ENCODE assay signal across 9 cellular contexts in the genomic region with DNA sequence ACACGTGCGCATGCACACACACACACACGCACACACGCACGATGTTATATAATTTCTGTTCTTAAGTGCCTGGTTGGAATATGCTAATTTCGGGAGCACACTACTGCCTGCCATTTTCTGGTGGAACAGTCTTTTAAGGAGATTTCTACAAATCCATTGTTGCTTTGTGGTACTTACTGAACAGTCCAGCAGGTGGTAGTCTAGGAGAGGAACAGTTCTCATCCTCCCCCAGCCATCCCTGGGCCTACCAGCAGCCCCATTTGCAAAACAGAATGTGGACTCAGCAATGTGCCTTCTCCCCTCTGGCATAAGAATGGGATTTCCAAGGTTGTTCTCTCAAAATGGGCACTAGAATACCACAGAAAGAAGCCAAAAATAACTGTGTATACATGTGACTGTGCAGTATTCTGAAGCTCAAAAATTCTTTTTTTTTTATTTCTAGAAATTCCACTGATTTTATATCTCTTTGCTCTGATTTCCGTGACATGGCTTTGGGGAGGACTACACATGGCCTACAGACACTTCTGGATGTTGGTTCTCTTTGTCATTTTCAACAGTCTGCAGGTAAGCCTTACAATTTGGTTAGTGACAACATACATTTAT.
DNase-seq lines count a peak whose midpoint lies in the region; ATAC-seq and TF ChIP-seq lines count a peak whose summit lies in the region.
"Had no signal": no experiment of that assay in that cellular context is flagged by ENCODE, and none has a peak within 500 bp of the region (broad histone marks: within the 10 kb centered on the region; RNA-seq: fewer than 3 reads in every experiment).

No MANE protein-coding gene starts in this region.

- no peaks in the 10 kb centered on the region for H3K4me1 Mint-ChIP-seq in activated naive CD8-positive, alpha-beta T cell treated with anti-CD3 and anti-CD28 coated beads, Interleukin-2, amount 50 U/mL, for 24 hours

- DNase-seq in H7 (peak; percentile 40), LNCaP clone FGC (ENCODE audit: low read depth) (peak; percentile 53), SHP77 (lab: John Stamatoyannopoulos, UW) (peak; percentile 52 to 67), cardiac septum (ENCODE audit: low spot score) (peak; percentile 82), posterior vena cava (ENCODE audit: low spot score) (peak; percentile 85), NCI-H1048 (lab: John Stamatoyannopoulos, UW) (no peak)
- peak; percentile 67 for DNase-seq in activated naive CD8-positive, alpha-beta T cell treated with anti-CD3 and anti-CD28 coated beads, Interleukin-2, amount 50 U/mL, for 24 hours

- peak; percentile 73 for TF ChIP-seq CTCF in GM12872 (IDR thresholded peaks at IDR 0.05; ENCODE audit: insufficient read depth, low read depth, low read length)
- TF ChIP-seq CTCF in LNCaP clone FGC (IDR thresholded peaks at IDR 0.05; ENCODE audit: control insufficient read depth, extremely low read depth, insufficient read depth) = peak; percentile 76

- peak; percentile 97 for ATAC-seq in activated naive CD8-positive, alpha-beta T cell treated with anti-CD3 and anti-CD28 coated beads, Interleukin-2, amount 50 U/mL, for 24 hours

- H3K27me3 ChIP-seq in H7 (ENCODE audit: control insufficient read depth, insufficient read depth, low read length) = no peaks in the 10 kb centered on the region

- no peaks in the 10 kb centered on the region for H3K36me3 Mint-ChIP-seq in activated naive CD8-positive, alpha-beta T cell treated with anti-CD3 and anti-CD28 coated beads, Interleukin-2, amount 50 U/mL, for 24 hours (ENCODE audit: low read depth)

- H3K9me3 Mint-ChIP-seq in activated naive CD8-positive, alpha-beta T cell treated with anti-CD3 and anti-CD28 coated beads, Interleukin-2, amount 50 U/mL, for 24 hours = no peaks in the 10 kb centered on the region

- H3K36me3 ChIP-seq in H7 (replicated peaks; ENCODE audit: control insufficient read depth, insufficient read depth, low read length) = no peaks in the 10 kb centered on the region

- peaks cover 9% of the 10 kb centered on the region for H3K27me3 Mint-ChIP-seq in activated naive CD8-positive, alpha-beta T cell treated with anti-CD3 and anti-CD28 coated beads, Interleukin-2, amount 50 U/mL, for 24 hours

- H3K4me3 ChIP-seq in H7 (ENCODE audit: insufficient read depth, low read depth, low read length) (no peak overlapping the region), LNCaP clone FGC (ENCODE audit: low read depth, low read length) (no peak overlapping the region)
- H3K4me3 ChIP-seq: skin epidermis had no signal

- intact Hi-C loops in cardiac septum (cut with DNase I) = loop anchor here (2.0 to 5.0 kb wide), 5 partner anchors 75 to 319 kb away; no protein-coding TSS in a partner anchor
- intact Hi-C loops in posterior vena cava (cut with DNase I) = loop anchor here (5.0 to 10.0 kb wide), 2 partner anchors 280 to 283 kb away; a partner anchor contains a TSS

- no peak overlapping the region for H3K27ac Mint-ChIP-seq in activated naive CD8-positive, alpha-beta T cell treated with anti-CD3 and anti-CD28 coated beads, Interleukin-2, amount 50 U/mL, for 24 hours

- H3K4me3 Mint-ChIP-seq in activated naive CD8-positive, alpha-beta T cell treated with anti-CD3 and anti-CD28 coated beads, Interleukin-2, amount 50 U/mL, for 24 hours = no peak overlapping the region
